In genomic region chr6:89145461-89145961, GRCh38 we compare ENCODE assay signal across 8 cellular contexts. TPM values are rescaled to one million over a fixed set of nuclear protein-coding genes. Genes with fewer than 3 reads are reported as not detected.
A peak's percentile ranks its signal among the peaks of the same experiment; 100 is the strongest.
DNase-seq lines count a peak whose midpoint lies in the region; ATAC-seq and TF ChIP-seq lines count a peak whose summit lies in the region.

No MANE protein-coding gene starts in this region.

- H3K27me3 ChIP-seq in SJCRH30 (no peaks in the 10 kb centered on the region), mesendoderm (ENCODE audit: insufficient read depth, low read length, poor library complexity) (peaks cover 12% of the 10 kb centered on the region), tibial artery (no peaks in the 10 kb centered on the region)

- DNase-seq in DMS53 (lab: John Stamatoyannopoulos, UW), result peak; percentile 50
- no peak for DNase-seq in DMS53 treated with DMSO at 0.1 percent for 48 hours (lab: John Stamatoyannopoulos, UW; ENCODE audit: unreplicated experiment)
- no peak for DNase-seq in SJCRH30
- DNase-seq in dermis blood vessel endothelial cell, result peak; percentile 35
- DNase-seq in mesendoderm, result peak; percentile 8
- no peak for DNase-seq in tibial artery

- no peaks in the 10 kb centered on the region for H3K79me2 ChIP-seq in mesendoderm (ENCODE audit: control insufficient read depth, insufficient read depth, low read length)

- peak overlapping the region; percentile 84 for H3K4me3 ChIP-seq in SJCRH30
- no peak overlapping the region for H3K4me3 ChIP-seq in mesendoderm (ENCODE audit: low read length)
- H3K4me3 ChIP-seq in tibial artery, result peak overlapping the region; percentile 72 to 95

- peak overlapping the region; percentile 82 for H3K56ac ChIP-seq in mesendoderm (ENCODE audit: low read length)

- H3K27ac ChIP-seq in SJCRH30, result peak overlapping the region; percentile 69
- no peak overlapping the region for H3K27ac ChIP-seq in mesendoderm (ENCODE audit: low read depth, low read length)
- peak overlapping the region; percentile 85 to 92 for H3K27ac ChIP-seq in tibial artery

- H3K4me1 ChIP-seq in SJCRH30, result peaks cover 11% of the 10 kb centered on the region
- no peaks in the 10 kb centered on the region for H3K4me1 ChIP-seq in mesendoderm (ENCODE audit: control insufficient read depth, low read depth, low read length)
- H3K4me1 ChIP-seq in tibial artery, result peaks cover 0 to 42% (median 18%) of the 10 kb centered on the region in 4 donors

- no peak overlapping the region for H2BK15ac ChIP-seq in mesendoderm (replicated peaks; ENCODE audit: low read depth)

- H3K36me3 ChIP-seq in SJCRH30, result no peaks in the 10 kb centered on the region
- H3K36me3 ChIP-seq in mesendoderm (ENCODE audit: control insufficient read depth, insufficient read depth, low read length), result no peaks in the 10 kb centered on the region
- no peaks in the 10 kb centered on the region for H3K36me3 ChIP-seq in tibial artery

- intact Hi-C loops in tibial artery (cut with DNase I; ENCODE audit: low total_unique reads), result no loop called here

- ATAC-seq in GM19467 (IDR thresholded peaks at IDR 0.05; ENCODE audit: unreplicated experiment) (peak; percentile 51), HG03520 (IDR thresholded peaks at IDR 0.05; ENCODE audit: unreplicated experiment) (peak; percentile 65)

- H4K8ac ChIP-seq in mesendoderm (ENCODE audit: low read depth, low read length), result no peak overlapping the region

- H2AK5ac ChIP-seq in mesendoderm (ENCODE audit: low read length), result no peak overlapping the region

- H3K9me3 ChIP-seq in SJCRH30 (replicated peaks) (no peaks in the 10 kb centered on the region), tibial artery (no peaks in the 10 kb centered on the region)

- H3K9ac ChIP-seq in mesendoderm (ENCODE audit: low read length), result peak overlapping the region; percentile 68

- no peak for TF ChIP-seq CTCF in tibial artery (IDR thresholded peaks at IDR 0.05)

- H3K4me2 ChIP-seq in mesendoderm (ENCODE audit: low read length), result peak overlapping the region; percentile 63

- H3K79me1 ChIP-seq in mesendoderm (ENCODE audit: low read length), result no peaks in the 10 kb centered on the region

- H4K5ac ChIP-seq in mesendoderm (ENCODE audit: low read length), result no peak overlapping the region

- no peak overlapping the region for H3K4ac ChIP-seq in mesendoderm (ENCODE audit: low read depth, low read length)

- no peak overlapping the region for H3K23ac ChIP-seq in mesendoderm (ENCODE audit: low read length)

- WGBS in mesendoderm (ENCODE audit: extremely low coverage, insufficient coverage, low lambda C conversion rate), result no CpG with 5 or more reads among the region's 16 CpGs

- H2BK5ac ChIP-seq in mesendoderm (ENCODE audit: low read length), result no peak overlapping the region

- H2BK120ac ChIP-seq in mesendoderm (ENCODE audit: low read depth, low read length), result no peak overlapping the region

- H3K18ac ChIP-seq in mesendoderm (ENCODE audit: low read length), result no peak overlapping the region

RNA-seq across cellular contexts. Expression of gene PM20D2, which starts 0.3 kb away (rescaled TPM):
- total RNA-seq in SJCRH30 (2014; rRNA removed; shearing (Covaris generic)), result 51.9 and 57.8 TPM in 2 replicates
- total RNA-seq in dermis blood vessel endothelial cell, result 5.1 and 7.0 TPM in 2 replicates
- polyA plus RNA-seq in mesendoderm (2013, experiment 1 of 2), result 5.2 TPM
- 5.7 TPM for polyA plus RNA-seq in mesendoderm (2013, experiment 2 of 2)

RNA-seq across cellular contexts. Expression of gene SRSF12, which starts 27.6 kb away (rescaled TPM):
- total RNA-seq in SJCRH30 (2014; rRNA removed; shearing (Covaris generic)), result 8.3 and 10.0 TPM in 2 replicates
- under 0.01 and 0.09 TPM in 2 replicates for total RNA-seq in dermis blood vessel endothelial cell
- 5.1 TPM for polyA plus RNA-seq in mesendoderm (2013, experiment 1 of 2)
- polyA plus RNA-seq in mesendoderm (2013, experiment 2 of 2), result 5.2 TPM

Comparison
In these comparisons a context has a peak if more than half of its experiments do, and no peak if none do; other contexts are left out.
1. DNase-seq: peak in DMS53 (single experiment), dermis blood vessel endothelial cell (single experiment) and mesendoderm (single experiment); none in DMS53 treated with DMSO at 0.1 percent for 48 hours (single experiment), SJCRH30 (0 of 2) and tibial artery (0 of 2).